Comparison of ENCODE assay signal across 26 cellular contexts in the genomic region with DNA sequence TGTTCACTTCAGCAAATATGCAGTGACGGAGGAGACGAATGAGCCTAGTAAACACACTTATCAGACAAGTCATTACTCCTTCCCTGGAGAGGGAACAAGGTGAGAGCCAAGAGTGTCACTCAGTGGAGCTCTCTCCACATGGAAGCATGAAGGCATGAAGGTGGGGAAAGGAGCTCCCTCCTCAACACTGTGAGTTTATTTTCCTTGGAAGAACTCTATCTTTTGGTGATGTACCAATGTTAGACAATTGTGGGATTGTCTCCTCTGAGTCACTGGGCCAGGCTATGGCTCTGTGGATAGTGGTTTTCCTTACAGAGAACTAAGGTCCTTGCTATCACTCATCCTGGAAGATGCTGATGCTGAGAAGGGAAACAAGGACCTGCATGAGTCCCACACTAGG.
"Had no signal": no experiment of that assay in that cellular context is flagged by ENCODE, and none has a peak within 500 bp of the region (broad histone marks: within the 10 kb centered on the region; RNA-seq: fewer than 3 reads in every experiment).

No MANE protein-coding gene starts in this region.

- H3K27ac ChIP-seq: RWPE1, SJSA1 had no signal

- H3K4me3 ChIP-seq: SJSA1 had no signal

- H3K4me1 ChIP-seq: SJSA1 had no signal

- DNase-seq: activated B cell treated with CpG ODN at 0.5 μM for 24 hours; activated CD4-positive, alpha-beta T cell treated with anti-CD3 and anti-CD28 coated beads for 1 hour; activated CD4-positive, alpha-beta T cell treated with anti-CD3 and anti-CD28 coated beads, Interleukin-2, amount 50 U/mL, for 48 hours; activated CD8-positive, alpha-beta memory T cell treated with anti-CD3 and anti-CD28 coated beads, Interleukin-2, amount 10 ng/mL, durations not matched to agents 7 days and 5 days; activated effector memory CD4-positive, alpha-beta T cell treated with Interleukin-2 at 50 U/mL for 16 hours; activated naive CD4-positive, alpha-beta T cell; activated T-cell treated with anti-CD3 and anti-CD28 coated beads, Interleukin-2, amount 50 U/mL, for 24 hours; aorta; KG1; NCI-H1092; NCI-H1417 treated with DMSO at 0.1 percent for 48 hours; NCI-H1694; NCI-H2029; NCI-H2107; NCI-H2171 treated with DMSO at 0.1 percent for 48 hours; NCI-H345; NCI-H510A; NCI-H526 treated with DMSO at 0.1 percent for 48 hours; NCI-H82; OCI-M1; SHP77; T-helper 17 cell; T-helper 9 cell had no signal

- H3K27me3 ChIP-seq: SJSA1 had no signal

- H3K9me3 ChIP-seq: SJSA1 had no signal

- H3K36me3 ChIP-seq: SJSA1 had no signal

- ATAC-seq: activated CD8-positive, alpha-beta memory T cell treated with anti-CD3 and anti-CD28 coated beads, Interleukin-2, amount 10 ng/mL, durations not matched to agents 7 days and 5 days; Panc1; T-helper 17 cell had no signal
